In genomic region chr21:21109736-21110135, GRCh38 we compare ENCODE assay signal across 28 cellular contexts.
"Had no signal": no experiment of that assay in that cellular context is flagged by ENCODE, and none has a peak within 500 bp of the region (broad histone marks: within the 10 kb centered on the region; RNA-seq: fewer than 3 reads in every experiment).

No MANE protein-coding gene starts in this region.

- ATAC-seq: activated CD4-positive, alpha-beta T cell treated with anti-CD3 and anti-CD28 coated beads for 36 hours; activated CD8-positive, alpha-beta memory T cell treated with anti-CD3 and anti-CD28 coated beads, Interleukin-2, amount 10 ng/mL, durations not matched to agents 7 days and 5 days; activated CD8-positive, alpha-beta T cell treated with anti-CD3 and anti-CD28 coated beads, Interleukin-2, amount 10 ng/mL, durations not matched to agents 7 days and 5 days; activated naive CD4-positive, alpha-beta T cell treated with anti-CD3 and anti-CD28 coated beads, Interleukin-2, amount 50 U/mL, for 72 hours; esophagus mucosa had no signal

- H3K27ac ChIP-seq: ascending aorta, breast epithelium, cardiac muscle cell, colonic mucosa had no signal

- H3K27me3 ChIP-seq: ascending aorta, breast epithelium, cardiac muscle cell, colonic mucosa, dorsolateral prefrontal cortex had no signal

- DNase-seq: activated CD4-positive, alpha-beta memory T cell treated with anti-CD3 and anti-CD28 coated beads for 36 hours; activated CD4-positive, alpha-beta T cell treated with anti-CD3 and anti-CD28 coated beads for 36 hours; activated CD4-positive, alpha-beta T cell treated with anti-CD3 and anti-CD28 coated beads, Interleukin-2, amount 10 ng/mL, durations not matched to agents 24 days and 14 days; activated CD4-positive, CD25-positive, alpha-beta regulatory T cell; activated CD4-positive, CD25-positive, alpha-beta regulatory T cell treated with anti-CD3 and anti-CD28 coated beads, Interleukin-2, amount 50 U/mL, for 72 hours; activated CD8-positive, alpha-beta memory T cell treated with anti-CD3 and anti-CD28 coated beads, Interleukin-2, amount 10 ng/mL, durations not matched to agents 7 days and 5 days; activated CD8-positive, alpha-beta memory T cell treated with anti-CD3 and anti-CD28 coated beads, Interleukin-2, amount 50 U/mL, for 4 hours; activated CD8-positive, alpha-beta T cell treated with anti-CD3 and anti-CD28 coated beads, Interleukin-2, amount 10 ng/mL, durations not matched to agents 7 days and 5 days; activated gamma-delta T cell; activated naive CD4-positive, alpha-beta T cell; activated naive CD4-positive, alpha-beta T cell treated with anti-CD3 and anti-CD28 coated beads, Interleukin-2, amount 10 ng/mL, durations not matched to agents 7 days and 5 days; activated naive CD8-positive, alpha-beta T cell treated with anti-CD3 and anti-CD28 coated beads, Interleukin-2, amount 10 ng/mL, durations not matched to agents 7 days and 5 days; activated T-cell treated with anti-CD3 and anti-CD28 coated beads, Interleukin-2, amount 50 U/mL, for 1 hour; activated T-cell treated with anti-CD3 and anti-CD28 coated beads, Interleukin-2, amount 50 U/mL, for 48 hours; central memory CD4-positive, alpha-beta T cell; cerebellar nuclear complex; colonic mucosa; dorsolateral prefrontal cortex; effector memory CD4-positive, alpha-beta T cell; endodermal cell; foreskin fibroblast; head of caudate nucleus; T-helper 2 cell had no signal

- H3K4me3 ChIP-seq: ascending aorta, breast epithelium, cardiac muscle cell, colonic mucosa had no signal

- H3K4me1 ChIP-seq: ascending aorta, breast epithelium, colonic mucosa had no signal

- H3K9me3 ChIP-seq: ascending aorta, breast epithelium, colonic mucosa had no signal

- H3K36me3 ChIP-seq: ascending aorta, breast epithelium, cardiac muscle cell, colonic mucosa had no signal
